20 cellular contexts compared by ENCODE assay signal in the genomic region with DNA sequence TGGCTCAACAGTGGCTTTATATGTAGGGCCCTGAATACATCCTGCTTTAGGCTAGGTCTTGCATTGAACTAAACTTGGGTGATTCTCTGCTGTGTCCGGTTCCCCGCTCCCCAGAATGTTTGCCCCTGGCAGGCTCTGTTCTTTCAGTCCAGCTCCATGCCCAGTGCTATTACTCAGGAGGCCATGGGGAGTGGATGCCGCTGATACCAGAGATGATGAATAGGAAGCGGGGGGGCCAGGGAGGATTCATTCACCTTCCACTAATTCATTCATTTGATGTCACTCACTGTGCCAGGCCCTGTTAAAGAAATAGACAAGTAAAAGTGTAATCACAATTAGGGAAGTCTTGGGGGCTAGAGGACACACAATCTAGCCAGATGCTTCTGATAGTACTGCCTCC.
DNase-seq lines count a peak whose midpoint lies in the region; TF ChIP-seq lines count a peak whose summit lies in the region.
"Had no signal": no experiment of that assay in that cellular context is flagged by ENCODE, and none has a peak within 500 bp of the region (broad histone marks: within the 10 kb centered on the region; RNA-seq: fewer than 3 reads in every experiment).

No MANE protein-coding gene starts in this region.

- no peak overlapping the region for H2AFZ ChIP-seq in hepatocyte

- no peaks in the 10 kb centered on the region for H3K27me3 ChIP-seq in MG63
- peaks cover 12% of the 10 kb centered on the region for H3K27me3 ChIP-seq in hepatocyte

- DNase-seq in MG63 (peak; percentile 18), kidney tubule cell (ENCODE audit: low spot score) (peak; percentile 10), DMS153 treated with DMSO at 0.1 percent for 48 hours (lab: John Stamatoyannopoulos, UW; ENCODE audit: unreplicated experiment) (no peak), cerebellar nuclear complex (lab: John Stamatoyannopoulos, UW) (no peak), hepatocyte (ENCODE audit: low spot score) (no peak), COR-L47 (lab: John Stamatoyannopoulos, UW) (no peak)
- DNase-seq: DMS79 treated with DMSO at 0.1 percent for 48 hours, H9, HFFc6, KG1, MV-4-11, NCI-H1105 treated with DMSO at 0.1 percent for 48 hours, NCI-H2029 treated with DMSO at 0.1 percent for 48 hours, NCI-H345, NCI-H524, NCI-H82, SHP77 had no signal

- H3K4me1 ChIP-seq in hepatocyte (ENCODE audit: insufficient read depth): peaks cover 18% of the 10 kb centered on the region
- H3K4me1 ChIP-seq: A549 had no signal

- H3K4me2 ChIP-seq in hepatocyte: no peak overlapping the region
- H3K4me2 ChIP-seq: A549 had no signal

- H4K20me1 ChIP-seq in hepatocyte (ENCODE audit: insufficient read depth, poor library complexity, severe bottlenecking): no peaks in the 10 kb centered on the region

- H3K4me3 ChIP-seq in MG63: no peak overlapping the region
- H3K4me3 ChIP-seq in hepatocyte: no peak overlapping the region
- H3K4me3 ChIP-seq: A549, GM12878 had no signal

- H3K27ac ChIP-seq in angular gyrus (ENCODE audit: low read depth, low read length): peak overlapping the region; percentile 100
- no peak overlapping the region for H3K27ac ChIP-seq in hepatocyte
- H3K27ac ChIP-seq: A549 had no signal

- H3K36me3 ChIP-seq in MG63 (no peaks in the 10 kb centered on the region), hepatocyte (replicated peaks; ENCODE audit: insufficient read depth, low read depth) (no peaks in the 10 kb centered on the region)

- 94% methylated on average over 4 of the region's 4 CpGs for WGBS in hepatocyte (ENCODE audit: low lambda C conversion rate, missing lambda C conversion rate)

- H3K79me2 ChIP-seq in hepatocyte: no peaks in the 10 kb centered on the region

- TF ChIP-seq CTCF in hepatocyte (IDR thresholded peaks at IDR 0.05; ENCODE audit: poor library complexity): no peak

- no peaks in the 10 kb centered on the region for H3K9me3 ChIP-seq in MG63
- no peaks in the 10 kb centered on the region for H3K9me3 ChIP-seq in hepatocyte (ENCODE audit: low read depth)
- H3K9me3 ChIP-seq: A549 had no signal

- no peaks in the 10 kb centered on the region for H3K9me2 ChIP-seq in hepatocyte (replicated peaks; ENCODE audit: insufficient read depth)

Comparison
In these comparisons a context has a peak if more than half of its experiments do, and no peak if none do; other contexts are left out.
1. DNase-seq: peak in MG63 (single experiment) and kidney tubule cell (single experiment); none in DMS153 treated with DMSO at 0.1 percent for 48 hours (single experiment), cerebellar nuclear complex (0 of 2), hepatocyte (single experiment) and COR-L47 (single experiment).